Comparison of ENCODE assay signal across 6 cellular contexts in genomic region chr9:137606005-137606601, GRCh38. TPM values are rescaled to one million over a fixed set of nuclear protein-coding genes. Genes with fewer than 3 reads are reported as not detected.
DNase-seq lines count a peak whose midpoint lies in the region; TF ChIP-seq lines count a peak whose summit lies in the region.

No MANE protein-coding gene starts in this region.

- H3K27ac ChIP-seq in esophagus muscularis mucosa (replicated peaks in 1 of 4) = peak overlapping the region; percentile 72 to 89 (median 84)
- H3K27ac ChIP-seq in spleen = peak overlapping the region; percentile 75 to 98 (median 94)

- no peaks in the 10 kb centered on the region for H3K9me3 ChIP-seq in esophagus muscularis mucosa
- no peaks in the 10 kb centered on the region for H3K9me3 ChIP-seq in spleen

- TF ChIP-seq EP300 in esophagus muscularis mucosa (IDR thresholded peaks at IDR 0.05) = no peak

- TF ChIP-seq CTCF in NB4 (IDR thresholded peaks at IDR 0.05; ENCODE audit: low read depth, low read length) (no peak), esophagus muscularis mucosa (IDR thresholded peaks at IDR 0.05) (no peak), spleen (IDR thresholded peaks at IDR 0.05 in 8 of 11, conservative IDR thresholded peaks at IDR 0.05 in 3 of 11) (no peak)

- DNase-seq in NCI-H2171 treated with DMSO at 0.1 percent for 48 hours (lab: John Stamatoyannopoulos, UW) (peak; percentile 33), NCI-H2171 (lab: John Stamatoyannopoulos, UW) (no peak), NB4 (ENCODE audit: low read depth) (peak; percentile 46), esophagus muscularis mucosa (ENCODE audit: extremely low spot score) (no peak), spleen (peak; percentile 92), NCI-H510A (lab: John Stamatoyannopoulos, UW) (no peak)

- H3K36me3 ChIP-seq in esophagus muscularis mucosa (peaks cover 0 to 7% (median 0%) of the 10 kb centered on the region in 4 donors), spleen (peaks cover 0 to 18% (median 0%) of the 10 kb centered on the region in 6 donors)

- 7% methylated on average over 23 of the region's 57 CpGs for WGBS in esophagus muscularis mucosa
- WGBS in spleen, 5 donors = 0 to 7% (median 4%) methylated on average over 6 to 57 of the region's 57 CpGs

- H3K27me3 ChIP-seq in esophagus muscularis mucosa (no peaks in the 10 kb centered on the region), spleen (replicated peaks in 1 of 7) (no peaks in the 10 kb centered on the region)

- TF ChIP-seq POLR2A in NB4 (IDR thresholded peaks at IDR 0.05; ENCODE audit: extremely low read depth, insufficient read length) (no peak), esophagus muscularis mucosa (IDR thresholded peaks at IDR 0.05; ENCODE audit: low read depth) (no peak), spleen (IDR thresholded peaks at IDR 0.05) (no peak)

- H3K4me1 ChIP-seq in esophagus muscularis mucosa (peaks cover 26 to 53% (median 37%) of the 10 kb centered on the region in 4 donors), spleen (peaks cover 15 to 82% (median 48%) of the 10 kb centered on the region in 6 donors)

- intact Hi-C loops in esophagus muscularis mucosa (cut with DNase I) (no loop called here), spleen (cut with DNase I; ENCODE audit: low total_unique reads) (no loop called here)

- H3K4me3 ChIP-seq in NB4 (ENCODE audit: low read depth, low read length) = peak overlapping the region; percentile 73
- peak overlapping the region; percentile 84 to 99 (median 90) for H3K4me3 ChIP-seq in esophagus muscularis mucosa
- H3K4me3 ChIP-seq in spleen = peak overlapping the region; percentile 70 to 97 (median 87)

RNA-seq across cellular contexts. Expression of gene ARRDC1, which starts 0.6 kb away (rescaled TPM):
- 10 to 100 TPM; 16.6 to 28.2 (median 21.7) TPM for total RNA-seq in esophagus muscularis mucosa
- total RNA-seq in spleen = 10 to 100 TPM; 51.4 to 85.2 (median 70.2) TPM
- polyA plus RNA-seq in spleen = 100 to 1,000 TPM in 1 of 3 donors, 10 to 100 TPM in 2; 60.1 to 158 (median 95.1) TPM

RNA-seq across cellular contexts. Expression of gene EHMT1, which starts 12.7 kb away (rescaled TPM):
- total RNA-seq in esophagus muscularis mucosa (10 to 100 TPM; 71.6 to 78.2 (median 74.2) TPM), spleen (100 to 1,000 TPM in 6 of 7 donors, 10 to 100 TPM in 1; 87.7 to 163 (median 130) TPM)
- 10 to 100 TPM; 35.5 to 60.9 (median 54.9) TPM for polyA plus RNA-seq in spleen

RNA-seq across cellular contexts. Expression of gene ZMYND19, which starts 15.8 kb away (rescaled TPM):
- 10 to 100 TPM; 10.4 to 18.3 (median 13.7) TPM for total RNA-seq in esophagus muscularis mucosa
- 10 to 100 TPM; 12.7 to 17.5 (median 15.3) TPM for total RNA-seq in spleen
- 10 to 100 TPM; 17.7 to 24.1 (median 17.8) TPM for polyA plus RNA-seq in spleen

RNA-seq across cellular contexts. Expression of gene DPH7, which starts 27.4 kb away (rescaled TPM):
- total RNA-seq in esophagus muscularis mucosa = 10 to 100 TPM; 19.9 to 27.8 (median 24.8) TPM
- total RNA-seq in spleen = 10 to 100 TPM; 31.7 to 47.3 (median 39.8) TPM
- 10 to 100 TPM; 41.3 to 80.5 (median 67.4) TPM for polyA plus RNA-seq in spleen

RNA-seq across cellular contexts. Expression of gene MRPL41, which starts 54.4 kb away (rescaled TPM):
- total RNA-seq in esophagus muscularis mucosa (10 to 100 TPM; 59.8 to 83.8 (median 78.2) TPM), spleen (10 to 100 TPM; 20.5 to 38.1 (median 32.8) TPM)
- 10 to 100 TPM; 69.9 to 98.1 (median 84.9) TPM for polyA plus RNA-seq in spleen

Comparison
In these comparisons a context has a peak if more than half of its experiments do, and no peak if none do; other contexts are left out.
1. DNase-seq: peak in NCI-H2171 treated with DMSO at 0.1 percent for 48 hours (single experiment), NB4 (single experiment) and spleen (single experiment); none in NCI-H2171 (single experiment), esophagus muscularis mucosa (single experiment) and NCI-H510A (single experiment).
2. Peak in every context shown above with its lines, with median percentiles within 50 percentile points of each other: H3K4me3 ChIP-seq.